18 cellular contexts compared by ENCODE assay signal in the genomic region with DNA sequence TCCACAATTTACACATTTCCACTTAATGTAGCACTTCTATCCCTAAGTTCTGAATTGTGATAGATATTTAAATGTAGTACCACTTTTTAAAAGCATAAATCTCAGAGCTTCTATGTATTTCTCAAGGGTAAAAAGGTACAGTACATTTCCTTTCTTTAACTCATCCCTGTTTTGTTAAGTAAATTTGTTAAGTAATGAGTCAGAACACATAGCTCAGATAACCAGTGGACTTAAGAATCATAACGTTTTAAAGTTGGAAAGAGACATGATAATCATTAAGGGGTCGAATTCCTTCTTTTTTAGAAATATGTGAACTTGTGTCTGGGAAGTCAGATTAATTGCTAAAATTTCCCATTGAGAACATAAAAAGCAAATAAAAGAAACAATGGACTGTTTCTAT.
DNase-seq lines count a peak whose midpoint lies in the region; ATAC-seq and TF ChIP-seq lines count a peak whose summit lies in the region.
"Had no signal": no experiment of that assay in that cellular context is flagged by ENCODE, and none has a peak within 500 bp of the region (broad histone marks: within the 10 kb centered on the region; RNA-seq: fewer than 3 reads in every experiment).

No MANE protein-coding gene starts in this region.

- H3K27ac ChIP-seq in mesodermal cell (ENCODE audit: low read depth, low read length, severe bottlenecking) = peak overlapping the region; percentile 52

- H3K27ac Mint-ChIP-seq in activated naive CD4-positive, alpha-beta T cell treated with anti-CD3 and anti-CD28 coated beads, Interleukin-2, amount 50 U/mL, for 72 hours = no peak overlapping the region
- H3K27ac Mint-ChIP-seq: CD14-positive monocyte had no signal

- DNase-seq in OCI-M1 (lab: John Stamatoyannopoulos, UW) (peak; percentile 32), choroid plexus epithelial cell (ENCODE audit: low read depth) (peak; percentile 39), NCI-H774 (lab: John Stamatoyannopoulos, UW) (no peak), COLO668 (lab: John Stamatoyannopoulos, UW; ENCODE audit: unreplicated experiment) (no peak), DMS 273 treated with DMSO at 0.1 percent for 48 hours (lab: John Stamatoyannopoulos, UW) (no peak)
- DNase-seq in activated naive CD4-positive, alpha-beta T cell treated with anti-CD3 and anti-CD28 coated beads, Interleukin-2, amount 50 U/mL, for 72 hours (ENCODE audit: low spot score in 2 of 2) = no peak
- DNase-seq: DMS153; GOT3; NCI-H1092 treated with DMSO at 0.1 percent for 48 hours; NCI-H2081; NCI-H2171 treated with DMSO at 0.1 percent for 48 hours; NCI-H446 treated with DMSO at 0.1 percent for 48 hours; NK-92 treated with Interleukin-12 subunit alpha and Interleukin-12 subunit beta, amount 100 ng/mL, for 24 hours; RPMI8226; SHP77 treated with DMSO at 0.1 percent for 48 hours had no signal

- no peaks in the 10 kb centered on the region for H3K36me3 ChIP-seq in mesodermal cell (ENCODE audit: control insufficient read depth, insufficient read depth, low read length)

- no peak for ATAC-seq in activated naive CD4-positive, alpha-beta T cell treated with anti-CD3 and anti-CD28 coated beads, Interleukin-2, amount 50 U/mL, for 72 hours
- ATAC-seq: HCT116 had no signal

- no peak for TF ChIP-seq CTCF in choroid plexus epithelial cell (conservative IDR thresholded peaks at IDR 0.05; ENCODE audit: low read depth, low read length)

- H3K4me1 ChIP-seq in mesodermal cell (ENCODE audit: control insufficient read depth, insufficient read depth, low read length, poor library complexity, severe bottlenecking) = peaks cover 8% of the 10 kb centered on the region

- peaks cover 5 to 7% of the 10 kb centered on the region in 2 donors for H3K9me3 Mint-ChIP-seq in activated naive CD4-positive, alpha-beta T cell treated with anti-CD3 and anti-CD28 coated beads, Interleukin-2, amount 50 U/mL, for 72 hours

- WGBS in mesodermal cell (ENCODE audit: insufficient coverage in 2 of 2), 2 experiments = no CpG with 5 or more reads among the region's 2 CpGs

- H3K4me3 ChIP-seq in choroid plexus epithelial cell (ENCODE audit: low read depth, low read length) (no peak overlapping the region), mesodermal cell (ENCODE audit: extremely low read depth, insufficient read depth, low read length, poor library complexity, severe bottlenecking) (no peak overlapping the region)

- no peaks in the 10 kb centered on the region for H3K9me3 ChIP-seq in mesodermal cell (ENCODE audit: control insufficient read depth, low read length)

- H3K36me3 Mint-ChIP-seq in activated naive CD4-positive, alpha-beta T cell treated with anti-CD3 and anti-CD28 coated beads, Interleukin-2, amount 50 U/mL, for 72 hours = no peaks in the 10 kb centered on the region
- H3K36me3 Mint-ChIP-seq: CD14-positive monocyte had no signal

Comparison
In these comparisons a context has a peak if more than half of its experiments do, and no peak if none do; other contexts are left out.
1. DNase-seq: peak in OCI-M1 (single experiment) and choroid plexus epithelial cell (single experiment); none in activated naive CD4-positive, alpha-beta T cell treated with anti-CD3 and anti-CD28 coated beads, Interleukin-2, amount 50 U/mL, for 72 hours (0 of 2), NCI-H774 (single experiment), COLO668 (single experiment) and DMS 273 treated with DMSO at 0.1 percent for 48 hours (single experiment).